22 cellular contexts compared by ENCODE assay signal in the genomic region with DNA sequence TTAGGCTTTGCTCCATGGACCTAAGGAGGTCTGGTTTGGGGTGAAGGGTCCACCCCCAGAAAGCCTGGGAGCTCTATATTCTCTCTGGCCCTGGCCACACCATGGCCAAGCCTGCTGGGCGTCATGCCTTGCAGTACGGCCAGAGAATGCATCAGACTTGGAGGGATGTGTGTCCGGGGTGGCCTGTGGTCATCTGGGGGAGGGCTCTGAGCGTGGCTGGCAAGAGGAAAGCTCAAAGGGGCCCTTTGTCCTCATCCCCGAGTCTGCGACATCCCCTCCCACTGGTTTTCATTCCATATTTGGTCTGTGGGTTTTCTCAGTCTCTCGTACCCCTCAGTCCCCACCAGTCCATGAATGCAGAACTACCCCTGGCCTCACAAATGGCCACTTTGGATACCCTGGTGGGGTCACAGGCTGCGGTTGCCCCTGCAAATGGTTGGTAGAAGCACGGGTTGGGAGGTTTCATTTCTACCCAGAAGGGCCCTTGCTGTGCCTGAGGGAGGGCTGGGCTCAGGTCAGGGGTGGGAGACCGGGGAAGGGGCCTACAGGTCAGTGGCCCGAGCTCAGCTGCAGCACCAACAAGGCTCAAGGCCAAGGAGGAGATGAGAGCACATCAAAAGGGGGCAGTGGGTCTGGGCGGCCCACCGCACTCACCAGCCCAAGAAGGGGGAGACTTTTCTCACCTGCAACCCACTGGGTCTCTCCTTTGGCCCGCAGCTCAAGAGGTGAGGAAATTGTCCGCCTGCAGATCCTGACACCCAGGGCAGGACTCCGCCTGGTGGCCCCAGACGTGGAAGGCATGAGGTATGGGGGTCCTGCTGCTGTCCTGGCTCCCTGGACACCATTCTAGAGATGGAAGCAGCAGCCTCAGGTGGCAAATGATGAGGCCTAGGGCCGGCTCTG.
"Had no signal": no experiment of that assay in that cellular context is flagged by ENCODE, and none has a peak within 500 bp of the region (broad histone marks: within the 10 kb centered on the region; RNA-seq: fewer than 3 reads in every experiment).

No MANE protein-coding gene starts in this region.

- DNase-seq: activated CD4-positive, alpha-beta memory T cell treated with anti-CD3 and anti-CD28 coated beads for 36 hours; activated CD4-positive, alpha-beta T cell treated with anti-CD3 and anti-CD28 coated beads for 48 hours; activated effector memory CD4-positive, alpha-beta T cell treated with anti-CD3 and anti-CD28 coated beads, Interleukin-2, amount 50 U/mL, for 16 hours; activated naive CD4-positive, alpha-beta T cell treated with anti-CD3 and anti-CD28 coated beads, Interleukin-2, amount 10 ng/mL, durations not matched to agents 7 days and 5 days; activated naive CD8-positive, alpha-beta T cell treated with anti-CD3 and anti-CD28 coated beads, Interleukin-2, amount 50 U/mL, for 24 hours; activated T-cell treated with anti-CD3 and anti-CD28 coated beads for 4 hours; endodermal cell; left ventricle myocardium superior; mammary epithelial cell; sigmoid colon; stimulated activated CD4-positive, alpha-beta T cell treated with anti-CD3 and anti-CD28 coated beads, Interleukin-2, amount 100 ng/mL, for 48 hours; stimulated activated naive CD4-positive, alpha-beta T cell; trophoblast cell had no signal

- H3K4me3 Mint-ChIP-seq: activated CD4-positive, alpha-beta memory T cell treated with anti-CD3 and anti-CD28 coated beads for 36 hours; activated naive CD4-positive, alpha-beta T cell treated with anti-CD3 and anti-CD28 coated beads, Interleukin-2, amount 10 ng/mL, durations not matched to agents 7 days and 5 days; activated naive CD8-positive, alpha-beta T cell treated with anti-CD3 and anti-CD28 coated beads, Interleukin-2, amount 50 U/mL, for 24 hours; brain; endodermal cell; nephron had no signal

- H3K4me1 Mint-ChIP-seq: endodermal cell, nephron had no signal

- ATAC-seq: activated naive CD8-positive, alpha-beta T cell treated with anti-CD3 and anti-CD28 coated beads, Interleukin-2, amount 50 U/mL, for 24 hours; left ventricle myocardium superior; pancreas; SK-N-SH treated with all-trans-retinoic acid at 6 μM for 48 hours had no signal

- H3K27me3 ChIP-seq: hepatocyte, neutrophil, sigmoid colon, vagina had no signal

- H3K27me3 Mint-ChIP-seq: activated CD4-positive, alpha-beta memory T cell treated with anti-CD3 and anti-CD28 coated beads for 36 hours had no signal

- H3K27ac ChIP-seq: epithelial cell of prostate, hepatocyte, neutrophil, pancreas, sigmoid colon, vagina had no signal

- H3K9me3 ChIP-seq: neutrophil, pancreas, sigmoid colon, vagina had no signal

- H3K9me3 Mint-ChIP-seq: activated CD4-positive, alpha-beta memory T cell treated with anti-CD3 and anti-CD28 coated beads for 36 hours; activated naive CD4-positive, alpha-beta T cell treated with anti-CD3 and anti-CD28 coated beads, Interleukin-2, amount 10 ng/mL, durations not matched to agents 7 days and 5 days; activated naive CD8-positive, alpha-beta T cell treated with anti-CD3 and anti-CD28 coated beads, Interleukin-2, amount 50 U/mL, for 24 hours had no signal

- H3K36me3 Mint-ChIP-seq: activated CD4-positive, alpha-beta memory T cell treated with anti-CD3 and anti-CD28 coated beads for 36 hours; activated naive CD4-positive, alpha-beta T cell treated with anti-CD3 and anti-CD28 coated beads, Interleukin-2, amount 10 ng/mL, durations not matched to agents 7 days and 5 days; brain had no signal

- H3K4me3 ChIP-seq: hepatocyte, pancreas, sigmoid colon, smooth muscle cell, vagina had no signal

- H3K4me1 ChIP-seq: pancreas, vagina had no signal

- H3K36me3 ChIP-seq: pancreas, sigmoid colon, vagina had no signal

- H3K27ac Mint-ChIP-seq: activated CD4-positive, alpha-beta memory T cell treated with anti-CD3 and anti-CD28 coated beads for 36 hours; activated naive CD4-positive, alpha-beta T cell treated with anti-CD3 and anti-CD28 coated beads, Interleukin-2, amount 10 ng/mL, durations not matched to agents 7 days and 5 days; activated naive CD8-positive, alpha-beta T cell treated with anti-CD3 and anti-CD28 coated beads, Interleukin-2, amount 50 U/mL, for 24 hours; brain; endodermal cell; nephron had no signal
